In genomic region chr9:137298983-137299521, GRCh38 we compare ENCODE assay signal across 16 cellular contexts. TPM values are rescaled to one million over a fixed set of nuclear protein-coding genes. Genes with fewer than 3 reads are reported as not detected.
A peak's percentile ranks its signal among the peaks of the same experiment; 100 is the strongest.
DNase-seq lines count a peak whose midpoint lies in the region; ATAC-seq and TF ChIP-seq lines count a peak whose summit lies in the region.
"Had no signal": no experiment of that assay in that cellular context is flagged by ENCODE, and none has a peak within 500 bp of the region (broad histone marks: within the 10 kb centered on the region; RNA-seq: fewer than 3 reads in every experiment).

No MANE protein-coding gene starts in this region.

- no peaks in the 10 kb centered on the region for H3K9me3 ChIP-seq in iPS-18a (ENCODE audit: control insufficient read depth, low read depth, low read length)
- H3K9me3 ChIP-seq: ascending aorta, ovary, testis had no signal

- no peak overlapping the region for H3K27ac Mint-ChIP-seq in natural killer cell
- H3K27ac Mint-ChIP-seq: B cell had no signal

- no peak overlapping the region for H3K4me3 Mint-ChIP-seq in natural killer cell

- peaks cover 57% of the 10 kb centered on the region for H3K27me3 ChIP-seq in iPS-18a (ENCODE audit: control insufficient read depth, insufficient read depth, low read length)
- H3K27me3 ChIP-seq: testis had no signal

- H3K4me1 ChIP-seq in iPS-18a (ENCODE audit: control insufficient read depth, low read depth, low read length): peaks cover 37% of the 10 kb centered on the region

- no peak for ATAC-seq in natural killer cell

- H3K27ac ChIP-seq in caudate nucleus (ENCODE audit: low read depth, low read length) (peak overlapping the region; percentile 54), iPS-18a (ENCODE audit: low read length) (no peak overlapping the region)
- H3K27ac ChIP-seq: ascending aorta, ovary, testis had no signal

- no peaks in the 10 kb centered on the region for H3K36me3 ChIP-seq in iPS-18a (ENCODE audit: control insufficient read depth, low read depth, low read length)
- H3K36me3 ChIP-seq: ascending aorta, ovary had no signal

- DNase-seq in caudate nucleus (lab: John Stamatoyannopoulos, UW): no peak
- peak; percentile 49 for DNase-seq in retina
- DNase-seq in stimulated activated CD4-positive, alpha-beta T cell treated with anti-CD3 and anti-CD28 coated beads, Interleukin-4, amount 100 ng/mL, for 4 hours: no peak
- DNase-seq in stimulated activated CD4-positive, alpha-beta T cell treated with anti-CD3 and anti-CD28 coated beads, Interleukin-12 subunit alpha, Interleukin-12 subunit beta, amount 100 ng/mL, for 4 hours: no peak
- no peak for DNase-seq in Kasumi-1 (lab: John Stamatoyannopoulos, UW)
- no peak for DNase-seq in natural killer cell
- DNase-seq: islet precursor cell, NCI-H2107, testis had no signal

- intact Hi-C loops in natural killer cell (cut with micrococcal nuclease): loop anchor here (10.0 kb wide), 1 partner anchor 226 kb away; no protein-coding TSS in a partner anchor

- H3K9ac ChIP-seq in iPS-18a (ENCODE audit: low read length): peak overlapping the region; percentile 17

- H3K27me3 Mint-ChIP-seq in natural killer cell (ENCODE audit: low read depth in 2 of 2): peaks cover 9 to 10% of the 10 kb centered on the region in 2 donors

- no peaks in the 10 kb centered on the region for H3K9me3 Mint-ChIP-seq in natural killer cell

- TF ChIP-seq CTCF in GM12872 (IDR thresholded peaks at IDR 0.05; ENCODE audit: insufficient read depth, low read depth, low read length): 0 out of 3 replicates have a peak, but pooled peaks have one; percentile 23
- no peak for TF ChIP-seq CTCF in natural killer cell (IDR thresholded peaks at IDR 0.05)

- no peaks in the 10 kb centered on the region for H3K36me3 Mint-ChIP-seq in natural killer cell
- H3K36me3 Mint-ChIP-seq: IgD-negative memory B cell had no signal

- peaks cover 0 to 25% of the 10 kb centered on the region in 2 donors for H3K4me1 Mint-ChIP-seq in natural killer cell

- peak overlapping the region; percentile 61 for H3K4me3 ChIP-seq in iPS-18a (ENCODE audit: low read length)
- H3K4me3 ChIP-seq: ascending aorta, ovary, testis had no signal

RNA-seq across cellular contexts. Expression of gene NRARP, which starts 3.0 kb away (rescaled TPM):
- total RNA-seq in natural killer cell: 1 to 10 TPM in 2 of 3 donors, under 1 TPM in 1; 0.88 to 2.3 (median 1.2) TPM

RNA-seq across cellular contexts. Expression of gene TOR4A, which starts 21.5 kb away (rescaled TPM):
- total RNA-seq in natural killer cell: 10 to 100 TPM; 16.3 to 24.6 (median 19.2) TPM

RNA-seq across cellular contexts. Expression of gene NELFB, which starts 43.9 kb away (rescaled TPM):
- total RNA-seq in natural killer cell: 10 to 100 TPM; 42.9 to 53.8 (median 52.6) TPM

RNA-seq across cellular contexts. Expression of gene STPG3, which starts 48.0 kb away (rescaled TPM):
- total RNA-seq in natural killer cell: not detected
- total RNA-seq: ascending aorta, B cell, G401, ovary had no signal

RNA-seq across cellular contexts. Expression of gene TUBB4B, which starts 58.0 kb away (rescaled TPM):
- 100 to 1,000 TPM in 1 of 3 donors, 10 to 100 TPM in 2; 84.4 to 121 (median 93.9) TPM for total RNA-seq in natural killer cell
